12 cellular contexts compared by ENCODE assay signal in genomic region chr4:48247142-48247877, GRCh38. TPM values are rescaled to one million over a fixed set of nuclear protein-coding genes. Genes with fewer than 3 reads are reported as not detected.
DNase-seq lines count a peak whose midpoint lies in the region; ATAC-seq, FAIRE-seq and TF ChIP-seq lines count a peak whose summit lies in the region.
"Had no signal": no experiment of that assay in that cellular context is flagged by ENCODE, and none has a peak within 500 bp of the region (broad histone marks: within the 10 kb centered on the region; RNA-seq: fewer than 3 reads in every experiment).

No MANE protein-coding gene starts in this region.

- peaks cover 28% of the 10 kb centered on the region for H3K4me1 ChIP-seq in GM12878 (ENCODE audit: control insufficient read depth, insufficient read depth, low read length)

- FAIRE-seq in GM12878 (lab: Jason Lieb, UNC), result no peak

- no peak for TF ChIP-seq RAD21 in GM12878 (IDR thresholded peaks at IDR 0.05; ENCODE audit: insufficient read depth, low read depth, low read length)

- intact Hi-C loops in GM12878 (cut with micrococcal nuclease; ENCODE audit: unreplicated experiment), result loop anchor here (2.0 kb wide), 1 partner anchor 21 kb away; the partner anchor contains the start of gene TEC

- no peak for TF ChIP-seq CTCF in GM06990 (IDR thresholded peaks at IDR 0.05; ENCODE audit: insufficient read depth, low read length, poor library complexity, severe bottlenecking)
- no peak for TF ChIP-seq CTCF in GM12878 (IDR thresholded peaks at IDR 0.05 in 2 of 3, conservative IDR thresholded peaks at IDR 0.05 in 1 of 3; ENCODE audit: control insufficient read depth in 2 of 3, extremely low read depth in 1 of 3, insufficient read depth in 1 of 3, low read depth in 3 of 3, low read length in 3 of 3)

- peaks cover 95% of the 10 kb centered on the region for H3K79me2 ChIP-seq in GM12878 (ENCODE audit: control insufficient read depth, insufficient read depth, low read length)

- DNase-seq in GM06990 (ENCODE audit: extremely low read depth, insufficient read length), result peak; percentile 44
- peak; percentile 51 for DNase-seq in GM12878 (ENCODE audit: low read depth, low spot score)
- DNase-seq in activated gamma-delta T cell treated with Interleukin-2 at 50 U/mL for 16 hours, result no peak
- DNase-seq in activated naive CD8-positive, alpha-beta T cell treated with anti-CD3 and anti-CD28 coated beads, Interleukin-2, amount 50 U/mL, for 24 hours, result no peak
- no peak for DNase-seq in GM19240 (ENCODE audit: insufficient read length, low spot score)
- no peak for DNase-seq in activated CD8-positive, alpha-beta memory T cell treated with anti-CD3 and anti-CD28 coated beads, Interleukin-2, amount 50 U/mL, for 48 hours
- DNase-seq: COR-L47; stimulated activated CD8-positive, alpha-beta memory T cell treated with anti-CD3 and anti-CD28 coated beads, Interleukin-4, amount 100 ng/mL, for 48 hours had no signal

- POLR2A ChIA-PET in GM12878 (lab: Charles Lee), result interaction anchor here (1.0 to 2.8 kb wide), 2 partner anchors 19 to 52 kb away, joined by 3 to 11 read pairs; no protein-coding TSS in a partner anchor

- no peak for TF ChIP-seq POLR2A in GM12878 (IDR thresholded peaks at IDR 0.05; ENCODE audit: low read depth, low read length)

- peaks cover 7% of the 10 kb centered on the region; the same call in 2 of the 3 replicates for H3K9me3 ChIP-seq in GM12878 (replicated peaks; ENCODE audit: control insufficient read depth, insufficient read depth, low read length)

- H4K20me1 ChIP-seq in GM12878 (ENCODE audit: control insufficient read depth, insufficient read depth), result no peaks in the 10 kb centered on the region

- peaks cover 5% of the 10 kb centered on the region for H3K9me3 Mint-ChIP-seq in activated naive CD8-positive, alpha-beta T cell treated with anti-CD3 and anti-CD28 coated beads, Interleukin-2, amount 50 U/mL, for 24 hours
- H3K9me3 Mint-ChIP-seq: activated naive CD4-positive, alpha-beta T cell treated with anti-CD3 and anti-CD28 coated beads, Interleukin-2, amount 50 U/mL, for 24 hours; T-helper 1 cell treated with Interleukin-12 subunit alpha and Interleukin-12 subunit beta and Interleukin-4 antibody, amounts not matched to agents 30 μg/mL and 1 μg/mL, for 36 hours had no signal

- no peaks in the 10 kb centered on the region; the same call in 1 of the 2 replicates for H3K36me3 ChIP-seq in GM06990 (ENCODE audit: control insufficient read depth, insufficient read depth, low read length)
- no peaks in the 10 kb centered on the region; a peak in 1 of 4 replicates for H3K36me3 ChIP-seq in GM12878 (ENCODE audit: control insufficient read depth in 2 of 2, insufficient read depth in 2 of 2, low read length in 1 of 2)

- peaks cover 8% of the 10 kb centered on the region for H3K4me1 Mint-ChIP-seq in activated naive CD8-positive, alpha-beta T cell treated with anti-CD3 and anti-CD28 coated beads, Interleukin-2, amount 50 U/mL, for 24 hours
- H3K4me1 Mint-ChIP-seq: activated naive CD4-positive, alpha-beta T cell treated with anti-CD3 and anti-CD28 coated beads, Interleukin-2, amount 50 U/mL, for 24 hours had no signal

- no peak overlapping the region for H3K27ac Mint-ChIP-seq in activated naive CD8-positive, alpha-beta T cell treated with anti-CD3 and anti-CD28 coated beads, Interleukin-2, amount 50 U/mL, for 24 hours
- H3K27ac Mint-ChIP-seq: activated naive CD4-positive, alpha-beta T cell treated with anti-CD3 and anti-CD28 coated beads, Interleukin-2, amount 50 U/mL, for 24 hours; T-helper 1 cell treated with Interleukin-12 subunit alpha and Interleukin-12 subunit beta and Interleukin-4 antibody, amounts not matched to agents 30 μg/mL and 1 μg/mL, for 36 hours had no signal

- WGBS in GM12878 (ENCODE audit: insufficient coverage, insufficient replicate concordance, low lambda C conversion rate, missing lambda C conversion rate), result 37% methylated on average over 7 of the region's 7 CpGs

- ATAC-seq in GM21576 (IDR thresholded peaks at IDR 0.05; ENCODE audit: unreplicated experiment) (peak; percentile 53), HG03520 (IDR thresholded peaks at IDR 0.05; ENCODE audit: unreplicated experiment) (peak; percentile 57), GM12878 (peak; percentile 74)
- ATAC-seq in activated naive CD8-positive, alpha-beta T cell treated with anti-CD3 and anti-CD28 coated beads, Interleukin-2, amount 50 U/mL, for 24 hours, result no peak

- peaks cover 5% of the 10 kb centered on the region for H3K36me3 Mint-ChIP-seq in activated naive CD8-positive, alpha-beta T cell treated with anti-CD3 and anti-CD28 coated beads, Interleukin-2, amount 50 U/mL, for 24 hours (ENCODE audit: low read depth)

- H3K4me3 Mint-ChIP-seq in activated naive CD8-positive, alpha-beta T cell treated with anti-CD3 and anti-CD28 coated beads, Interleukin-2, amount 50 U/mL, for 24 hours, result no peak overlapping the region
- H3K4me3 Mint-ChIP-seq: activated naive CD4-positive, alpha-beta T cell treated with anti-CD3 and anti-CD28 coated beads, Interleukin-2, amount 50 U/mL, for 24 hours; T-helper 1 cell treated with Interleukin-12 subunit alpha and Interleukin-12 subunit beta and Interleukin-4 antibody, amounts not matched to agents 30 μg/mL and 1 μg/mL, for 36 hours had no signal

- peak overlapping the region; percentile 40 for H3K4me2 ChIP-seq in GM12878 (ENCODE audit: control insufficient read depth, insufficient read depth)

- CTCF ChIA-PET in GM12878 (lab: Yijun Ruan, JAX), result interaction anchor here (1.2 kb wide), 1 partner anchor 38 kb away, joined by 3 read pairs; no protein-coding TSS in a partner anchor

- H3K9ac ChIP-seq in GM12878 (ENCODE audit: control insufficient read depth, insufficient read depth, low read length), result no peak overlapping the region

- no peak overlapping the region for H2AFZ ChIP-seq in GM12878 (ENCODE audit: control insufficient read depth, low read depth, low read length)

- H3K4me3 ChIP-seq in GM06990 (replicated peaks; ENCODE audit: low read depth, low read length) (no peak overlapping the region; the same call in 1 of the 2 replicates), GM12878 (0 out of 2 replicates have a peak overlapping the region, but pooled peaks have one; percentile 25)

- RAD21 ChIA-PET in GM12878 (lab: Charles Lee; ENCODE audit: unreplicated experiment), result interaction anchor here (1.9 to 3.0 kb wide), 2 partner anchors 35 to 59 kb away, joined by 4 to 15 read pairs; no protein-coding TSS in a partner anchor

- H3K27me3 ChIP-seq in GM06990 (replicated peaks; ENCODE audit: control insufficient read depth, insufficient read depth, low read length) (no peaks in the 10 kb centered on the region), GM12878 (replicated peaks in 1 of 2; ENCODE audit: control insufficient read depth in 2 of 2, insufficient read depth in 2 of 2, low read length in 1 of 2) (no peaks in the 10 kb centered on the region)

- peak overlapping the region; percentile 79 for H3K27ac ChIP-seq in GM12878 (ENCODE audit: control insufficient read depth, insufficient read depth)

- H3K27me3 Mint-ChIP-seq in activated naive CD8-positive, alpha-beta T cell treated with anti-CD3 and anti-CD28 coated beads, Interleukin-2, amount 50 U/mL, for 24 hours, result no peaks in the 10 kb centered on the region
- H3K27me3 Mint-ChIP-seq: activated naive CD4-positive, alpha-beta T cell treated with anti-CD3 and anti-CD28 coated beads, Interleukin-2, amount 50 U/mL, for 24 hours had no signal

- no TSS peak for BruUV-seq in GM12878 (replicated peaks; lab: Mats Ljungman, UMichigan)

- SMC1A ChIA-PET in GM12878 (lab: Charles Lee; ENCODE audit: uncharacterized antibody, unreplicated experiment), result interaction anchor here (0.9 to 3.8 kb wide), 6 partner anchors 12 to 52 kb away, joined by 3 to 36 read pairs (median 10); no protein-coding TSS in a partner anchor

- in situ Hi-C loops in GM12878 (cut with MboI), result no loop called here

- TF ChIP-seq EP300 in GM12878 (IDR thresholded peaks at IDR 0.05; ENCODE audit: borderline replicate concordance in 1 of 2, control insufficient read depth in 1 of 2, low read depth in 2 of 2, low read length in 2 of 2), result no peak

TF ChIP-seq in GM12878, 131 proteins besides CTCF, POLR2A, EP300 and RAD21 (continues in another document):
- TF ChIP-seq NR2C1 (IDR thresholded peaks at IDR 0.05), result no peak
- no peak for TF ChIP-seq BHLHE40 (IDR thresholded peaks at IDR 0.05; ENCODE audit: borderline replicate concordance in 1 of 2, low read depth in 2 of 2, low read length in 1 of 2)
- no peak for TF ChIP-seq ZNF274 (IDR thresholded peaks at IDR 0.05; ENCODE audit: insufficient read depth, insufficient read length)
- TF ChIP-seq, protein P1, sequence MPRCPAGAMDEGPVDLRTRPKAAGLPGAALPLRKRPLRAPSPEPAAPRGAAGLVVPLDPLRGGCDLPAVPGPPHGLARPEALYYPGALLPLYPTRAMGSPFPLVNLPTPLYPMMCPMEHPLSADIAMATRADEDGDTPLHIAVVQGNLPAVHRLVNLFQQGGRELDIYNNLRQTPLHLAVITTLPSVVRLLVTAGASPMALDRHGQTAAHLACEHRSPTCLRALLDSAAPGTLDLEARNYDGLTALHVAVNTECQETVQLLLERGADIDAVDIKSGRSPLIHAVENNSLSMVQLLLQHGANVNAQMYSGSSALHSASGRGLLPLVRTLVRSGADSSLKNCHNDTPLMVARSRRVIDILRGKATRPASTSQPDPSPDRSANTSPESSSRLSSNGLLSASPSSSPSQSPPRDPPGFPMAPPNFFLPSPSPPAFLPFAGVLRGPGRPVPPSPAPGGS (IDR thresholded peaks at IDR 0.05; ENCODE audit: borderline replicate concordance, insufficient read depth, low read depth, low read length, poor library complexity, severe bottlenecking), result no peak
- no peak for TF ChIP-seq SIX5 (IDR thresholded peaks at IDR 0.05; ENCODE audit: low read depth, low read length, severe bottlenecking)
- TF ChIP-seq TCF7 (IDR thresholded peaks at IDR 0.05; ENCODE audit: borderline replicate concordance), result no peak

RNA-seq across cellular contexts. Expression of gene TEC, which starts 22.3 kb away (rescaled TPM):
- 172 and 194 TPM in 2 replicates for total RNA-seq in GM12878 (2013; cell fraction: nucleolus; rRNA removed)
- total RNA-seq in GM12878 (2014; rRNA removed) (24.2 and 27.2 TPM in 2 replicates), GM12878 (2014; rRNA removed; fragmentation: Illumina TruSeq; extraction: Trizol) (24.4 and 25.6 TPM in 2 replicates), GM12878 (2021) (19.0 and 20.2 TPM in 2 replicates)
- polyA plus RNA-seq in GM12878 (2011; ENCODE audit: low read depth), result 9.0 TPM
- polyA plus RNA-seq in GM12878 (2011; rRNA removed) (15.4 and 21.3 TPM in 2 replicates), GM12878 (2014; fragmentation: Illumina TruSeq; extraction: Trizol) (18.6 and 23.7 TPM in 2 replicates), GM12878 (2014; fragmentation: Nextera tagmentation; extraction: Ambion mirVana) (1 to 10 TPM; 7.4 to 10.0 TPM), GM12878 (2014; rRNA removed) (17.3 and 19.3 TPM in 2 replicates), GM12878 (2016; fragmentation: Nextera tagmentation; extraction: Ambion mirVana) (10 to 100 TPM; 14.6 to 15.5 TPM)
- 6.2 and 7.2 TPM in 2 replicates for polyA plus RNA-seq in GM12878 (2011; cell fraction: cytosol; rRNA removed)
- 23.0 and 25.2 TPM in 2 replicates for polyA plus RNA-seq in GM12878 (2011; cell fraction: nucleus; rRNA removed)
- polyA plus RNA-seq in GM12878 (2012), result 15.4 and 23.3 TPM in 2 replicates
- 22.5 and 25.5 TPM in 2 replicates for polyA minus RNA-seq in GM12878 (2011; rRNA and poly(A)+ RNA removed)
- 6.9 and 10.0 TPM in 2 replicates for polyA minus RNA-seq in GM12878 (2011; cell fraction: cytosol; rRNA and poly(A)+ RNA removed)
- 24.5 and 36.4 TPM in 2 replicates for polyA minus RNA-seq in GM12878 (2011; cell fraction: nucleus; rRNA and poly(A)+ RNA removed)

Comparison
In these comparisons a context has a peak if more than half of its experiments do, and no peak if none do; other contexts are left out.
1. DNase-seq: peak in GM06990 (single experiment) and GM12878 (single experiment); none in activated gamma-delta T cell treated with Interleukin-2 at 50 U/mL for 16 hours (single experiment), activated naive CD8-positive, alpha-beta T cell treated with anti-CD3 and anti-CD28 coated beads, Interleukin-2, amount 50 U/mL, for 24 hours (single experiment), GM19240 (single experiment) and activated CD8-positive, alpha-beta memory T cell treated with anti-CD3 and anti-CD28 coated beads, Interleukin-2, amount 50 U/mL, for 48 hours (single experiment).